Comparison of ENCODE assay signal across 8 cellular contexts in genomic region chr5:171420429-171421231, GRCh38. TPM values are rescaled to one million over a fixed set of nuclear protein-coding genes. Genes with fewer than 3 reads are reported as not detected.
DNase-seq lines count a peak whose midpoint lies in the region; FAIRE-seq and TF ChIP-seq lines count a peak whose summit lies in the region.

No MANE protein-coding gene starts in this region.

- H3K4me3 ChIP-seq in mesodermal cell (ENCODE audit: extremely low read depth, insufficient read depth, low read length, poor library complexity, severe bottlenecking) (peak overlapping the region; percentile 19), tibial nerve (peak overlapping the region; percentile 28 to 56 (median 32))

- peak in 1 of 2 donors; percentile 14 for TF ChIP-seq EP300 in tibial nerve (IDR thresholded peaks at IDR 0.05)

- H3K36me3 ChIP-seq in mesodermal cell (ENCODE audit: control insufficient read depth, insufficient read depth, low read length) (no peaks in the 10 kb centered on the region), tibial nerve (no peaks in the 10 kb centered on the region)

- no peaks in the 10 kb centered on the region for H3K9me3 Mint-ChIP-seq in endothelial cell (ENCODE audit: unreplicated experiment)

- peaks cover 8% of the 10 kb centered on the region for H3K27me3 Mint-ChIP-seq in endothelial cell (ENCODE audit: unreplicated experiment)

- no peak for TF ChIP-seq CTCF in endothelial cell (IDR thresholded peaks at IDR 0.05; ENCODE audit: unreplicated experiment)
- no peak for TF ChIP-seq CTCF in tibial nerve (IDR thresholded peaks at IDR 0.05)

- WGBS in mesodermal cell (ENCODE audit: insufficient coverage in 2 of 2), 2 experiments, result 3 to 5% methylated on average over 42 to 54 of the region's 65 CpGs
- 1 to 2% methylated on average over 36 to 45 of the region's 65 CpGs for WGBS in tibial nerve, 2 donors

- peak overlapping the region; percentile 82 for H3K4me3 Mint-ChIP-seq in endothelial cell (ENCODE audit: unreplicated experiment)

- H3K27me3 ChIP-seq in tibial nerve, result peaks cover 0 to 5% of the 10 kb centered on the region in 2 donors

- H3K9me3 ChIP-seq in mesodermal cell (ENCODE audit: control insufficient read depth, low read length) (no peaks in the 10 kb centered on the region), tibial nerve (no peaks in the 10 kb centered on the region)

- peak; percentile 61 for DNase-seq in D341Med (ENCODE audit: low spot score)
- peak; percentile 85 for DNase-seq in NCI-H446 treated with DMSO at 0.1 percent for 48 hours (lab: John Stamatoyannopoulos, UW)
- DNase-seq in endothelial cell (ENCODE audit: low spot score), result no peak
- DNase-seq in tibial nerve (ENCODE audit: low spot score in 2 of 2), result peak; percentile 69 to 79
- DNase-seq in urothelium cell line (ENCODE audit: low spot score), result no peak
- no peak for DNase-seq in AML-193 (lab: John Stamatoyannopoulos, UW)
- DNase-seq in ecto neural progenitor cell (ENCODE audit: low spot score), result no peak

- H3K4me1 ChIP-seq in mesodermal cell (ENCODE audit: control insufficient read depth, insufficient read depth, low read length, poor library complexity, severe bottlenecking), result peaks cover 17% of the 10 kb centered on the region
- H3K4me1 ChIP-seq in tibial nerve, result peaks cover 0 to 30% (median 16%) of the 10 kb centered on the region in 4 donors

- no peak for TF ChIP-seq POLR2A in tibial nerve (IDR thresholded peaks at IDR 0.05)

- H3K27ac ChIP-seq in mesodermal cell (ENCODE audit: low read depth, low read length, severe bottlenecking) (no peak overlapping the region), tibial nerve (peak overlapping the region in 2 of 4 donors; percentile 0 to 76)

- peaks cover 7% of the 10 kb centered on the region for H3K4me1 Mint-ChIP-seq in endothelial cell (ENCODE audit: unreplicated experiment)

- no peak overlapping the region for H3K27ac Mint-ChIP-seq in endothelial cell (ENCODE audit: unreplicated experiment)

- FAIRE-seq in urothelium cell line (lab: Jason Lieb, UNC), result no peak

- no peaks in the 10 kb centered on the region for H3K36me3 Mint-ChIP-seq in endothelial cell (ENCODE audit: low read depth, unreplicated experiment)

RNA-seq across cellular contexts. Expression of gene FGF18, which starts 1.2 kb away (rescaled TPM):
- total RNA-seq in endothelial cell (ENCODE audit: unreplicated experiment), result 0.13 TPM
- polyA plus RNA-seq in mesodermal cell (2013, experiment 1 of 2), result 0.22 TPM
- polyA plus RNA-seq in mesodermal cell (2013, experiment 2 of 2), result 0.30 TPM
- 1 to 10 TPM; 2.4 to 6.9 (median 6.4) TPM for total RNA-seq in tibial nerve

RNA-seq across cellular contexts. Expression of gene NPM1, which starts 33.0 kb away (rescaled TPM):
- total RNA-seq in endothelial cell (ENCODE audit: unreplicated experiment) (1,016 TPM), tibial nerve (100 to 1,000 TPM; 422 to 496 (median 444) TPM)
- 2,493 TPM for polyA plus RNA-seq in mesodermal cell (2013, experiment 1 of 2)
- 2,739 TPM for polyA plus RNA-seq in mesodermal cell (2013, experiment 2 of 2)

Comparison
In these comparisons a context has a peak if more than half of its experiments do, and no peak if none do; other contexts are left out.
1. DNase-seq: peak in D341Med (single experiment), NCI-H446 treated with DMSO at 0.1 percent for 48 hours (single experiment) and tibial nerve (2 of 2); none in endothelial cell (single experiment), urothelium cell line (single experiment), AML-193 (0 of 2) and ecto neural progenitor cell (single experiment).